Comparison of ENCODE assay signal across 17 cellular contexts in genomic region chr11:8205566-8205965, GRCh38. TPM values are rescaled to one million over a fixed set of nuclear protein-coding genes. Genes with fewer than 3 reads are reported as not detected.
"Had no signal": no experiment of that assay in that cellular context is flagged by ENCODE, and none has a peak within 500 bp of the region (broad histone marks: within the 10 kb centered on the region; RNA-seq: fewer than 3 reads in every experiment).

No MANE protein-coding gene starts in this region.

- H3K9me3 ChIP-seq: esophagus muscularis mucosa, spleen, thyroid gland had no signal

- H3K4me1 Mint-ChIP-seq: activated naive CD8-positive, alpha-beta T cell treated with anti-CD3 and anti-CD28 coated beads, Interleukin-2, amount 10 ng/mL, durations not matched to agents 7 days and 5 days had no signal

- ATAC-seq: T-cell had no signal

- H3K4me3 Mint-ChIP-seq: activated naive CD8-positive, alpha-beta T cell treated with anti-CD3 and anti-CD28 coated beads, Interleukin-2, amount 10 ng/mL, durations not matched to agents 7 days and 5 days; nephron progenitor cell had no signal

- H3K36me3 ChIP-seq: esophagus muscularis mucosa, spleen, thyroid gland had no signal

- H3K27me3 ChIP-seq: thyroid gland had no signal

- H3K4me1 ChIP-seq: thyroid gland had no signal

- H3K4me3 ChIP-seq: esophagus muscularis mucosa, SK-N-MC, thyroid gland had no signal

- H3K36me3 Mint-ChIP-seq: activated naive CD8-positive, alpha-beta T cell treated with anti-CD3 and anti-CD28 coated beads, Interleukin-2, amount 10 ng/mL, durations not matched to agents 7 days and 5 days; T-cell had no signal

- H3K9me3 Mint-ChIP-seq: activated naive CD8-positive, alpha-beta T cell treated with anti-CD3 and anti-CD28 coated beads, Interleukin-2, amount 10 ng/mL, durations not matched to agents 7 days and 5 days; nephron progenitor cell; T-cell had no signal

- H3K27ac ChIP-seq: SK-N-MC, thyroid gland had no signal

- H3K27ac Mint-ChIP-seq: activated naive CD8-positive, alpha-beta T cell treated with anti-CD3 and anti-CD28 coated beads, Interleukin-2, amount 10 ng/mL, durations not matched to agents 7 days and 5 days; T-cell had no signal

- DNase-seq: activated CD4-positive, alpha-beta T cell treated with anti-CD3 and anti-CD28 coated beads, Interleukin-2, amount 50 U/mL, for 48 hours; activated CD4-positive, CD25-positive, alpha-beta regulatory T cell treated with anti-CD3 and anti-CD28 coated beads, Interleukin-2, amount 50 U/mL, for 72 hours; activated gamma-delta T cell treated with Interleukin-2 at 50 U/mL for 16 hours; activated naive CD8-positive, alpha-beta T cell treated with anti-CD3 and anti-CD28 coated beads, Interleukin-2, amount 10 ng/mL, durations not matched to agents 7 days and 5 days; activated T-cell treated with anti-CD3 and anti-CD28 coated beads, Interleukin-2, amount 50 U/mL, for 48 hours; cerebellar nuclear complex; mesendoderm; nephron progenitor cell; spleen; T-helper 9 cell; thyroid gland had no signal

RNA-seq across cellular contexts. Expression of gene RIC3, which starts 36.7 kb away (rescaled TPM):
- total RNA-seq: osteoblast had no signal

RNA-seq across cellular contexts. Expression of gene LMO1, which starts 58.1 kb away (rescaled TPM):
- total RNA-seq: activated naive CD8-positive, alpha-beta T cell treated with anti-CD3 and anti-CD28 coated beads, Interleukin-2, amount 10 ng/mL, durations not matched to agents 7 days and 5 days; liver; osteoblast; T-cell; urinary bladder had no signal
